In genomic region chr11:133898031-133898769, GRCh38 we compare ENCODE assay signal across 16 cellular contexts. TPM values are rescaled to one million over a fixed set of nuclear protein-coding genes. Genes with fewer than 3 reads are reported as not detected.
DNase-seq lines count a peak whose midpoint lies in the region; ATAC-seq and TF ChIP-seq lines count a peak whose summit lies in the region.
"Had no signal": no experiment of that assay in that cellular context is flagged by ENCODE, and none has a peak within 500 bp of the region (broad histone marks: within the 10 kb centered on the region; RNA-seq: fewer than 3 reads in every experiment).

No MANE protein-coding gene starts in this region.

- no peaks in the 10 kb centered on the region for H3K36me3 ChIP-seq in lower lobe of right lung

- TF ChIP-seq CTCF in GM12865 (IDR thresholded peaks at IDR 0.05; ENCODE audit: insufficient read depth, low read depth, low read length, missing control alignments) (no peak), lower lobe of right lung (IDR thresholded peaks at IDR 0.05) (no peak)

- H3K27me3 ChIP-seq in lower lobe of right lung (ENCODE audit: low read depth): no peaks in the 10 kb centered on the region

- intact Hi-C loops in lower lobe of right lung (cut with DNase I): no loop called here

- no peaks in the 10 kb centered on the region for H3K9me3 ChIP-seq in lower lobe of right lung

- no peak overlapping the region for H3K27ac ChIP-seq in lower lobe of right lung

- H3K4me1 ChIP-seq in lower lobe of right lung: no peaks in the 10 kb centered on the region

- H3K4me3 ChIP-seq in GM12865 (ENCODE audit: low read depth, low read length) (no peak overlapping the region), lower lobe of right lung (no peak overlapping the region)

- peak; percentile 47 for ATAC-seq in GM21515 (IDR thresholded peaks at IDR 0.05; ENCODE audit: unreplicated experiment)
- peak; percentile 35 for ATAC-seq in HG03469 (IDR thresholded peaks at IDR 0.05; ENCODE audit: unreplicated experiment)
- ATAC-seq in lower lobe of right lung: no peak
- ATAC-seq: activated naive CD8-positive, alpha-beta T cell treated with anti-CD3 and anti-CD28 coated beads, Interleukin-2, amount 50 U/mL, for 24 hours; left cardiac atrium; SK-N-SH treated with all-trans-retinoic acid at 6 μM for 48 hours had no signal

- peak; percentile 38 for DNase-seq in GM12865 (ENCODE audit: low read depth)
- peak; percentile 1 for DNase-seq in lower lobe of right lung
- no peak for DNase-seq in kidney glomerular epithelial cell (lab: John Stamatoyannopoulos, UW)
- no peak for DNase-seq in EL
- no peak for DNase-seq in GM19238 (ENCODE audit: insufficient read length, low spot score)
- DNase-seq in hippocampal formation (lab: John Stamatoyannopoulos, UW): no peak
- DNase-seq: activated CD4-positive, alpha-beta T cell treated with anti-CD3 and anti-CD28 coated beads for 48 hours; activated naive CD8-positive, alpha-beta T cell treated with anti-CD3 and anti-CD28 coated beads, Interleukin-2, amount 50 U/mL, for 24 hours; dermis blood vessel endothelial cell; left cardiac atrium; NCI-H1417 treated with DMSO at 0.1 percent for 48 hours; stimulated activated CD4-positive, alpha-beta T cell treated with anti-CD3 and anti-CD28 coated beads, Interleukin-15, amount 100 ng/mL, for 24 hours had no signal

RNA-seq across cellular contexts. Expression of gene SPATA19, which starts 52.9 kb away (rescaled TPM):
- not detected for total RNA-seq in lower lobe of right lung
- total RNA-seq: dermis blood vessel endothelial cell, left cardiac atrium, neural crest cell had no signal

RNA-seq across cellular contexts. Expression of gene IGSF9B, which starts 58.6 kb away (rescaled TPM):
- total RNA-seq in lower lobe of right lung: 5.5 TPM

Comparison
In these comparisons a context has a peak if more than half of its experiments do, and no peak if none do; other contexts are left out.
1. DNase-seq: peak in GM12865 (single experiment) and lower lobe of right lung (single experiment); none in kidney glomerular epithelial cell (single experiment), EL (single experiment), GM19238 (single experiment) and hippocampal formation (0 of 2).
2. ATAC-seq: peak in GM21515 (single experiment) and HG03469 (single experiment); none in lower lobe of right lung (0 of 2).